ENCODE assay signal across 8 cellular contexts in the genomic region with DNA sequence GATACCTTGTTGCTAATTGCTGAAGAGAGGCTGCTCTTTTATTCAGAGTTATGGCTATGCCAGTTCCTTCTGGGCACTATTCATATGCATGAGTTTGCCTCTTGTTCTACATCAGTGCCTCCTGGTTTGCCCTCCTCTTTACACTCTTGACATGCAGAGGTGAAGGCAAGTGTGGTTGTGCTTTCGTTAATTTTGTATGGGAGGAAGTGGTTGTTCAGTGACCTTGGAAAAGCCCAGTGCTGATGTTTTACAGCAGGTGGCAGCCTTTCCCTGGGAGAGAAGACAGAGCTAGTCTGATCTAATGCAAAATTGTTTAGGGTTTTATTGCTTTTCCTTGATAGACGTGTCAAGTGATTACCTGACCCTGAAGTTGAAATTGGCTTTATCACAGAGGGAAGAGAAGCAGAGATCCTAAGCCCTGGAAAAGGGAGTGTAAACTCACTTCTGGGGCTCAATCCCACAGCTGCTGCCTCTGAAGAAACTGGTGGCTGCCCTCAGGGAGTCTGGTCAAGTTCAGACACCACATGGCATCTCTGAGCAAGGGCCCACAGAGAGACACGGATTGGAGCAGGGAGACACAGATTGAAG. TPM values are rescaled to one million over a fixed set of nuclear protein-coding genes. Genes with fewer than 3 reads are reported as not detected.
DNase-seq lines count a peak whose midpoint lies in the region; ATAC-seq and TF ChIP-seq lines count a peak whose summit lies in the region.

No MANE protein-coding gene starts in this region.

- no peaks in the 10 kb centered on the region for H3K36me3 ChIP-seq in mammary epithelial cell (ENCODE audit: insufficient read depth, low read length)

- no peaks in the 10 kb centered on the region for H3K9me3 ChIP-seq in mammary epithelial cell (replicated peaks; ENCODE audit: insufficient read depth, low read length)

- peak overlapping the region; percentile 46 for H2AFZ ChIP-seq in mammary epithelial cell (ENCODE audit: low read depth, low read length)

- no peak overlapping the region for H3K4me3 Mint-ChIP-seq in activated B cell treated with CpG ODN at 0.5 μM for 24 hours

- H3K9me3 Mint-ChIP-seq in activated B cell treated with CpG ODN at 0.5 μM for 24 hours: no peaks in the 10 kb centered on the region

- 0% methylated on average over 3 of the region's 3 CpGs for WGBS in mammary epithelial cell (ENCODE audit: low coverage, missing lambda C conversion rate)

- ATAC-seq in GM18867 (IDR thresholded peaks at IDR 0.05; ENCODE audit: unreplicated experiment) (peak; percentile 86), HG03103 (IDR thresholded peaks at IDR 0.05; ENCODE audit: low read depth, unreplicated experiment) (peak; percentile 84), activated B cell treated with CpG ODN at 0.5 μM for 24 hours (ENCODE audit: low read depth) (peak; percentile 96)

- H3K36me3 Mint-ChIP-seq in activated B cell treated with CpG ODN at 0.5 μM for 24 hours (ENCODE audit: low read depth): no peaks in the 10 kb centered on the region

- no TSS peak for BruUV-seq in mammary epithelial cell (replicated peaks; lab: Mats Ljungman, UMichigan)

- H3K4me1 ChIP-seq in mammary epithelial cell (ENCODE audit: insufficient read depth, low read length): peaks cover 10% of the 10 kb centered on the region

- H3K4me1 Mint-ChIP-seq in activated B cell treated with CpG ODN at 0.5 μM for 24 hours: peaks cover 22% of the 10 kb centered on the region

- no peaks in the 10 kb centered on the region for H3K27me3 ChIP-seq in mammary epithelial cell (ENCODE audit: insufficient read depth, low read length)

- H3K9ac ChIP-seq in mammary epithelial cell (ENCODE audit: insufficient read depth, low read length): no peak overlapping the region

- CTCF ChIA-PET in activated B cell treated with CpG ODN at 0.5 μM for 24 hours (lab: Charles Lee): interaction anchor here (0.7 to 12.4 kb wide), 28 partner anchors 9 to 513 kb away, joined by 3 to 321 read pairs (median 4); a partner anchor contains a TSS
- CTCF ChIA-PET in mammary epithelial cell (lab: Charles Lee; ENCODE audit: low non-redundant PET): interaction anchor here (0.6 to 2.0 kb wide), 6 partner anchors 227 to 598 kb away, joined by 4 to 30 read pairs (median 6); no protein-coding TSS in a partner anchor

- H3K79me2 ChIP-seq in mammary epithelial cell (ENCODE audit: insufficient read depth, low read length): no peaks in the 10 kb centered on the region

- no peak overlapping the region for H3K4me3 ChIP-seq in AG09309 (ENCODE audit: control insufficient read depth, low read depth, low read length)
- no peak overlapping the region for H3K4me3 ChIP-seq in mammary epithelial cell (replicated peaks in 1 of 3; ENCODE audit: insufficient read depth in 1 of 3, low read depth in 2 of 3, low read length in 3 of 3)

- TF ChIP-seq CTCF in AG09309 (IDR thresholded peaks at IDR 0.05; ENCODE audit: control insufficient read depth, insufficient read depth, low read depth, low read length, missing control alignments) (peak; percentile 90), activated B cell treated with CpG ODN at 0.5 μM for 24 hours (IDR thresholded peaks at IDR 0.05) (peak; percentile 20), mammary epithelial cell (conservative IDR thresholded peaks at IDR 0.05 in 1 of 2, IDR thresholded peaks at IDR 0.05 in 1 of 2; ENCODE audit: extremely low read depth in 1 of 2, insufficient read depth in 1 of 2, low read depth in 1 of 2, low read length in 2 of 2) (peak; percentile 91 to 95)

- DNase-seq in AG09309 (ENCODE audit: low read depth) (no peak), NCI-H2227 (lab: John Stamatoyannopoulos, UW; ENCODE audit: unreplicated experiment) (peak; percentile 67), activated B cell treated with CpG ODN at 0.5 μM for 24 hours (peak; percentile 33), mammary epithelial cell (peak; percentile 69), kidney glomerular epithelial cell (lab: John Stamatoyannopoulos, UW) (peak; percentile 42)
- DNase-seq in stimulated activated CD4-positive, alpha-beta T cell treated with anti-CD3 and anti-CD28 coated beads, Interleukin-4, amount 100 ng/mL, for 4 hours: peak; percentile 44 to 75

- intact Hi-C loops in activated B cell treated with CpG ODN at 0.5 μM for 24 hours (cut with micrococcal nuclease): loop anchor here (1.0 to 10.0 kb wide), 7 partner anchors 43 to 825 kb away; a partner anchor contains a TSS
- intact Hi-C loops in mammary epithelial cell (cut with micrococcal nuclease): loop anchor here (1.0 to 5.0 kb wide), 7 partner anchors 94 to 840 kb away; no protein-coding TSS in a partner anchor

- in situ Hi-C loops in mammary epithelial cell (cut with MboI; ENCODE audit: low sequenced_read_pairs in 2 of 2): loop anchor here (5.0 to 25.0 kb wide), 5 partner anchors 265 to 838 kb away; no protein-coding TSS in a partner anchor

- no peaks in the 10 kb centered on the region for H3K27me3 Mint-ChIP-seq in activated B cell treated with CpG ODN at 0.5 μM for 24 hours

- peak overlapping the region; percentile 7 for H3K4me2 ChIP-seq in mammary epithelial cell (ENCODE audit: insufficient read depth, low read depth, low read length)

- POLR2A ChIA-PET in activated B cell treated with CpG ODN at 0.5 μM for 24 hours (lab: Charles Lee): interaction anchor here (0.6 to 7.5 kb wide), 13 partner anchors 27 to 1178 kb away, joined by 3 to 115 read pairs (median 6); a partner anchor contains a TSS

- peak overlapping the region; percentile 19 for H3K27ac Mint-ChIP-seq in activated B cell treated with CpG ODN at 0.5 μM for 24 hours

- dilution Hi-C loops in mammary epithelial cell (cut with HindIII; ENCODE audit: low sequenced_read_pairs): no loop called here

- peak overlapping the region; percentile 26 for H3K27ac ChIP-seq in mammary epithelial cell (ENCODE audit: insufficient read depth, low read depth, low read length)

- H4K20me1 ChIP-seq in mammary epithelial cell (ENCODE audit: insufficient read depth, low read length): no peaks in the 10 kb centered on the region

RNA-seq across cellular contexts. Expression of a gene that starts 30.5 kb away (rescaled TPM):
- 11.5 and 13.1 TPM in 2 replicates for total RNA-seq in activated B cell treated with CpG ODN at 0.5 μM for 24 hours
- total RNA-seq in mammary epithelial cell: 10 to 100 TPM; 12.3 to 15.3 TPM
- polyA plus RNA-seq in mammary epithelial cell: 5.9 TPM
- polyA minus RNA-seq in mammary epithelial cell: 13.4 TPM

Comparison
In these comparisons a context has a peak if more than half of its experiments do, and no peak if none do; other contexts are left out.
1. CTCF ChIP-seq: peak in every context shown above with its lines; median percentile 93 in mammary epithelial cell; 90 in AG09309; 20 in activated B cell treated with CpG ODN at 0.5 μM for 24 hours.